10 cellular contexts compared by ENCODE assay signal in the genomic region with DNA sequence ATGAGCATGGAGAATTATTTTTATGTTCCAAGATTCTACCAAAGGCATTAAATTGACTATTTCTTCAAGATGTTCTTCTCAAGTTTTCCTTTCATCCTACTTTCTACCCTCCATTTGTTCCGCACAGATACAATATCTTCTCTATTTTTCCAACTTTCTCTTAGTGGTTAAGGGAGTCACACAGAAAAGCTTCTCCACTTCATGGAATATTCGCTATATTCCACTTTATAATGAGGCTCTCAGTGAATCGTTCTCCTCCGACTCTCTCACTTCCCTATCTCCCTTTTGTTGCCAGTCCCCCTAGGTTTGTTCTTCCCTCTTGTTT. TPM values are rescaled to one million over a fixed set of nuclear protein-coding genes. Genes with fewer than 3 reads are reported as not detected.
DNase-seq lines count a peak whose midpoint lies in the region; ATAC-seq, FAIRE-seq and TF ChIP-seq lines count a peak whose summit lies in the region.
"Had no signal": no experiment of that assay in that cellular context is flagged by ENCODE, and none has a peak within 500 bp of the region (broad histone marks: within the 10 kb centered on the region; RNA-seq: fewer than 3 reads in every experiment).

No MANE protein-coding gene starts in this region.

- 21 to 33% (median 26%) methylated on average over 4 of the region's 4 CpGs for WGBS in small intestine, 3 donors

- H3K9ac ChIP-seq in HUES6 (ENCODE audit: low read length) = peak overlapping the region; percentile 91
- H3K9ac ChIP-seq in keratinocyte (ENCODE audit: control insufficient read depth, extremely low read depth, insufficient read depth, low read length) = peak overlapping the region; percentile 90

- in situ Hi-C loops in brain microvascular endothelial cell (cut with HindIII; ENCODE audit: low pct_ligation_motif_present, low sequenced_read_pairs) = no loop called here

- H3K4me3 ChIP-seq in HUES6 (ENCODE audit: low read depth, low read length) = peak overlapping the region; percentile 94
- peak overlapping the region; percentile 71 for H3K4me3 ChIP-seq in brain microvascular endothelial cell (ENCODE audit: low read depth, low read length)
- peak overlapping the region; percentile 55 to 86 (median 83) for H3K4me3 ChIP-seq in keratinocyte (ENCODE audit: control insufficient read depth in 2 of 3, extremely low read depth in 1 of 3, insufficient read depth in 2 of 3, low read depth in 1 of 3, low read length in 3 of 3)
- H3K4me3 ChIP-seq in small intestine (ENCODE audit: low read depth in 1 of 2, low read length in 2 of 2) = peak overlapping the region in 1 of 2 donors; percentile 84

- peak overlapping the region; percentile 62 for H2AFZ ChIP-seq in keratinocyte (ENCODE audit: control insufficient read depth, low read length)

- peak overlapping the region; percentile 97 for H3K27ac ChIP-seq in HUES6 (ENCODE audit: low read depth, low read length)
- no peak overlapping the region for H3K27ac ChIP-seq in brain microvascular endothelial cell
- H3K27ac ChIP-seq in keratinocyte (ENCODE audit: control insufficient read depth, insufficient read depth, low read length) = peak overlapping the region; percentile 89
- peak overlapping the region; percentile 44 to 97 for H3K27ac ChIP-seq in small intestine (ENCODE audit: low read depth in 1 of 2, low read length in 1 of 2)

- DNase-seq in brain microvascular endothelial cell = no peak
- DNase-seq in keratinocyte (ENCODE audit: low read depth, low spot score) = no peak
- DNase-seq in small intestine = no peak
- DNase-seq in anterior cingulate cortex (lab: John Stamatoyannopoulos, UW) = no peak
- no peak for DNase-seq in NCI-H446 (lab: John Stamatoyannopoulos, UW)
- DNase-seq: Karpas-422 had no signal

- FAIRE-seq in keratinocyte (lab: Jason Lieb, UNC) = peak; percentile 64
- FAIRE-seq in small intestine (lab: Jason Lieb, UNC) = no peak

- peak overlapping the region; percentile 98 for H3K4me2 ChIP-seq in keratinocyte (ENCODE audit: control insufficient read depth, extremely low read depth, insufficient read depth, low read depth, low read length)

- no peaks in the 10 kb centered on the region for H3K9me3 ChIP-seq in HUES6 (ENCODE audit: control insufficient read depth, insufficient read depth, low read depth, low read length)
- no peaks in the 10 kb centered on the region for H3K9me3 ChIP-seq in keratinocyte (ENCODE audit: control insufficient read depth, low read depth, low read length)
- H3K9me3 ChIP-seq in small intestine (ENCODE audit: control insufficient read depth, low read depth) = no peaks in the 10 kb centered on the region

- dilution Hi-C loops in keratinocyte (cut with MboI; ENCODE audit: extremely low pct_ligation_motif_present, low sequenced_read_pairs) = no loop called here

- no peaks in the 10 kb centered on the region for H3K9me1 ChIP-seq in keratinocyte (ENCODE audit: control insufficient read depth, extremely low read depth, insufficient read depth, low read length)

- TF ChIP-seq CTCF in brain microvascular endothelial cell (IDR thresholded peaks at IDR 0.05; ENCODE audit: low read depth, low read length, missing control alignments) (no peak), keratinocyte (optimal IDR thresholded peaks at IDR 0.05 in 1 of 3, IDR thresholded peaks at IDR 0.05 in 1 of 3, conservative IDR thresholded peaks at IDR 0.05 in 1 of 3; ENCODE audit: extremely low read depth in 1 of 3, insufficient read depth in 2 of 3, low read length in 3 of 3) (no peak)

- no peak for ATAC-seq in GM18519 (IDR thresholded peaks at IDR 0.05; ENCODE audit: low FRiP score, unreplicated experiment)
- ATAC-seq in activated CD4-positive, CD25-positive, alpha-beta regulatory T cell treated with anti-CD3 and anti-CD28 coated beads, Interleukin-2, amount 50 U/mL, for 24 hours = no peak

- H3K36me3 ChIP-seq in HUES6 (ENCODE audit: control insufficient read depth, insufficient read depth, low read length) (no peaks in the 10 kb centered on the region), brain microvascular endothelial cell (replicated peaks) (no peaks in the 10 kb centered on the region), keratinocyte (ENCODE audit: control insufficient read depth in 2 of 2, extremely low read depth in 1 of 2, insufficient read depth in 2 of 2, low read length in 2 of 2) (peaks cover 0 to 2% of the 10 kb centered on the region in 2 experiments), small intestine (ENCODE audit: control insufficient read depth in 2 of 2, insufficient read depth in 2 of 2, low read length in 2 of 2) (no peaks in the 10 kb centered on the region)

- H3K79me2 ChIP-seq in keratinocyte (ENCODE audit: control insufficient read depth, insufficient read depth, low read length) = peaks cover 51% of the 10 kb centered on the region

- H3K4me1 ChIP-seq in HUES6 (ENCODE audit: control insufficient read depth, insufficient read depth, low read length) = peaks cover 27% of the 10 kb centered on the region
- peaks cover 23% of the 10 kb centered on the region for H3K4me1 ChIP-seq in keratinocyte (ENCODE audit: control insufficient read depth, extremely low read depth, insufficient read depth, low read length)
- peaks cover 0 to 4% of the 10 kb centered on the region in 2 donors for H3K4me1 ChIP-seq in small intestine (ENCODE audit: control insufficient read depth in 2 of 2, insufficient read depth in 1 of 2, low read depth in 1 of 2, low read length in 1 of 2)

- peaks cover 2% of the 10 kb centered on the region; the same call in 1 of the 2 replicates for H3K27me3 ChIP-seq in HUES6 (ENCODE audit: control insufficient read depth, insufficient read depth, low read length)
- no peaks in the 10 kb centered on the region for H3K27me3 ChIP-seq in brain microvascular endothelial cell (replicated peaks)
- no peaks in the 10 kb centered on the region for H3K27me3 ChIP-seq in keratinocyte (ENCODE audit: control insufficient read depth, extremely low read depth, insufficient read depth, low read length)
- H3K27me3 ChIP-seq in small intestine (ENCODE audit: control insufficient read depth in 2 of 2, insufficient read depth in 2 of 2, low read length in 2 of 2) = peaks cover 0 to 4% of the 10 kb centered on the region in 2 donors

- H4K20me1 ChIP-seq in keratinocyte (ENCODE audit: control insufficient read depth, extremely low read depth, insufficient read depth, low read length) = no peaks in the 10 kb centered on the region

RNA-seq across cellular contexts. Expression of gene SH3D19, which starts 1.3 kb away (rescaled TPM):
- polyA plus RNA-seq in keratinocyte = 19.4 to 24.8 TPM (median 22.8 TPM) in 3 replicates
- 18.0 TPM for polyA plus RNA-seq in keratinocyte (2011; ENCODE audit: low read depth)
- 26.7 and 38.7 TPM in 2 replicates for polyA plus RNA-seq in keratinocyte (2011; cell fraction: cytosol; rRNA removed)
- polyA plus RNA-seq in keratinocyte (2011; cell fraction: nucleus; rRNA removed) = 35.9 and 36.9 TPM in 2 replicates
- 18.1 and 26.7 TPM in 2 replicates for polyA plus RNA-seq in keratinocyte (2012; ENCODE audit: low replicate concordance)
- 23.4 to 47.2 TPM (median 29.8 TPM) in 3 replicates for polyA minus RNA-seq in keratinocyte
- polyA minus RNA-seq in keratinocyte (2011; cell fraction: cytosol; rRNA and poly(A)+ RNA removed) = 16.5 TPM
- polyA minus RNA-seq in keratinocyte (2011; cell fraction: nucleus; rRNA and poly(A)+ RNA removed) = 17.5 and 46.9 TPM in 2 replicates
- 10 to 100 TPM; 37.7 to 92.4 (median 61.1) TPM for polyA plus RNA-seq in small intestine

RNA-seq across cellular contexts. Expression of gene PRSS48, which starts 47.1 kb away (rescaled TPM):
- not detected in 3 replicates for polyA plus RNA-seq in keratinocyte
- not detected for polyA plus RNA-seq in keratinocyte (2011; ENCODE audit: low read depth)
- polyA plus RNA-seq in keratinocyte (2011; cell fraction: cytosol; rRNA removed) = not detected in 2 replicates
- not detected in 2 replicates for polyA plus RNA-seq in keratinocyte (2011; cell fraction: nucleus; rRNA removed)
- polyA plus RNA-seq in keratinocyte (2012; ENCODE audit: low replicate concordance) = not detected in 2 replicates
- polyA minus RNA-seq in keratinocyte = not detected in 3 replicates
- not detected for polyA minus RNA-seq in keratinocyte (2011; cell fraction: cytosol; rRNA and poly(A)+ RNA removed)
- polyA minus RNA-seq in keratinocyte (2011; cell fraction: nucleus; rRNA and poly(A)+ RNA removed) = 0.53 TPM in 1 of 2 replicates, not detected in the other
- polyA plus RNA-seq in small intestine = not detected
- polyA plus RNA-seq: adipose tissue had no signal
